Comparison of ENCODE assay signal across 21 cellular contexts in genomic region chr13:60679928-60680693, GRCh38.
DNase-seq lines count a peak whose midpoint lies in the region; ATAC-seq, FAIRE-seq and TF ChIP-seq lines count a peak whose summit lies in the region.
"Had no signal": no experiment of that assay in that cellular context is flagged by ENCODE, and none has a peak within 500 bp of the region (broad histone marks: within the 10 kb centered on the region; RNA-seq: fewer than 3 reads in every experiment).

No MANE protein-coding gene starts in this region.

- TF ChIP-seq RAD21 in GM12878 (IDR thresholded peaks at IDR 0.05; ENCODE audit: insufficient read depth, low read depth, low read length): no peak

- TF ChIP-seq CTCF in MCF 10A (IDR thresholded peaks at IDR 0.05; ENCODE audit: unreplicated experiment) (no peak), breast epithelium (IDR thresholded peaks at IDR 0.05) (no peak), GM12878 (IDR thresholded peaks at IDR 0.05 in 2 of 3, conservative IDR thresholded peaks at IDR 0.05 in 1 of 3; ENCODE audit: control insufficient read depth in 2 of 3, extremely low read depth in 1 of 3, insufficient read depth in 1 of 3, low read depth in 3 of 3, low read length in 3 of 3) (no peak)
- no peak for TF ChIP-seq CTCF in activated CD8-positive, alpha-beta T cell treated with anti-CD3 and anti-CD28 coated beads for 36 hours (IDR thresholded peaks at IDR 0.05)

- SMC1A ChIA-PET in GM12878 (lab: Charles Lee; ENCODE audit: uncharacterized antibody, unreplicated experiment): interaction anchor here (1.1 kb wide), 1 partner anchor 232 kb away, joined by 3 read pairs; no protein-coding TSS in a partner anchor

- H3K4me2 ChIP-seq in GM12878 (ENCODE audit: control insufficient read depth, insufficient read depth): no peak overlapping the region
- H3K4me2 ChIP-seq in mesendoderm (ENCODE audit: low read length): no peak overlapping the region
- H3K4me2 ChIP-seq: BLaER1, KMS-11 had no signal

- H3K23ac ChIP-seq in mesendoderm (ENCODE audit: low read length): no peak overlapping the region

- H3K27me3 ChIP-seq in breast epithelium (no peaks in the 10 kb centered on the region), GM12878 (replicated peaks in 1 of 2; ENCODE audit: control insufficient read depth in 2 of 2, insufficient read depth in 2 of 2, low read length in 1 of 2) (no peaks in the 10 kb centered on the region; a peak in 1 of 4 replicates), mesendoderm (ENCODE audit: insufficient read depth, low read length, poor library complexity) (no peaks in the 10 kb centered on the region)
- H3K27me3 ChIP-seq: BLaER1 had no signal

- H3K4me3 ChIP-seq in breast epithelium: no peak overlapping the region
- no peak overlapping the region for H3K4me3 ChIP-seq in GM12878
- H3K4me3 ChIP-seq in mesendoderm (ENCODE audit: low read length): no peak overlapping the region
- H3K4me3 ChIP-seq: BLaER1, SK-N-MC had no signal

- peaks cover 7% of the 10 kb centered on the region for H3K4me1 Mint-ChIP-seq in MCF 10A (ENCODE audit: insufficient read depth, unreplicated experiment)
- no peaks in the 10 kb centered on the region for H3K4me1 Mint-ChIP-seq in activated CD8-positive, alpha-beta T cell treated with anti-CD3 and anti-CD28 coated beads for 36 hours (ENCODE audit: low read depth)
- H3K4me1 Mint-ChIP-seq: CD8-positive, alpha-beta memory T cell had no signal

- H3K36me3 ChIP-seq in breast epithelium: no peaks in the 10 kb centered on the region
- H3K36me3 ChIP-seq in GM12878 (ENCODE audit: control insufficient read depth in 2 of 2, insufficient read depth in 2 of 2, low read length in 1 of 2): no peaks in the 10 kb centered on the region
- H3K36me3 ChIP-seq in mesendoderm (ENCODE audit: control insufficient read depth, insufficient read depth, low read length): no peaks in the 10 kb centered on the region
- H3K36me3 ChIP-seq: BLaER1 had no signal

- H3K9me3 Mint-ChIP-seq in MCF 10A (ENCODE audit: unreplicated experiment): no peaks in the 10 kb centered on the region
- no peaks in the 10 kb centered on the region for H3K9me3 Mint-ChIP-seq in activated CD8-positive, alpha-beta T cell treated with anti-CD3 and anti-CD28 coated beads for 36 hours
- H3K9me3 Mint-ChIP-seq: CD8-positive, alpha-beta memory T cell had no signal

- CTCF ChIA-PET in MCF 10A (lab: Yijun Ruan, JAX): interaction anchor here (0.6 to 1.2 kb wide), 2 partner anchors 73 to 1294 kb away, joined by 3 read pairs; no protein-coding TSS in a partner anchor
- CTCF ChIA-PET in GM12878 (lab: Yijun Ruan, JAX): interaction anchor here (0.7 kb wide), 1 partner anchor 53 kb away, joined by 3 read pairs; no protein-coding TSS in a partner anchor
- CTCF ChIA-PET in activated CD8-positive, alpha-beta T cell treated with anti-CD3 and anti-CD28 coated beads for 36 hours (lab: Charles Lee): no interaction called here

- RAD21 ChIA-PET in GM12878 (lab: Charles Lee; ENCODE audit: unreplicated experiment): no interaction called here

- no peak overlapping the region for H2BK120ac ChIP-seq in mesendoderm (ENCODE audit: low read depth, low read length)

- no peak overlapping the region for H3K56ac ChIP-seq in mesendoderm (ENCODE audit: low read length)

- H3K4me3 Mint-ChIP-seq in MCF 10A (ENCODE audit: unreplicated experiment): no peak overlapping the region
- H3K4me3 Mint-ChIP-seq in activated CD8-positive, alpha-beta T cell treated with anti-CD3 and anti-CD28 coated beads for 36 hours: no peak overlapping the region
- H3K4me3 Mint-ChIP-seq: CD8-positive, alpha-beta memory T cell had no signal

- TF ChIP-seq EP300 in GM12878 (IDR thresholded peaks at IDR 0.05; ENCODE audit: borderline replicate concordance in 1 of 2, control insufficient read depth in 1 of 2, low read depth in 2 of 2, low read length in 2 of 2): no peak

- H3K79me1 ChIP-seq in mesendoderm (ENCODE audit: low read length): no peaks in the 10 kb centered on the region

- H3K4me1 ChIP-seq in breast epithelium: no peaks in the 10 kb centered on the region
- no peaks in the 10 kb centered on the region for H3K4me1 ChIP-seq in GM12878 (ENCODE audit: control insufficient read depth, insufficient read depth, low read length)
- H3K4me1 ChIP-seq in mesendoderm (ENCODE audit: control insufficient read depth, low read depth, low read length): no peaks in the 10 kb centered on the region
- H3K4me1 ChIP-seq: BLaER1 had no signal

- H3K79me2 ChIP-seq in GM12878 (ENCODE audit: control insufficient read depth, insufficient read depth, low read length) (no peaks in the 10 kb centered on the region), mesendoderm (ENCODE audit: control insufficient read depth, insufficient read depth, low read length) (no peaks in the 10 kb centered on the region)

- H3K27ac ChIP-seq in breast epithelium: no peak overlapping the region
- no peak overlapping the region for H3K27ac ChIP-seq in GM12878 (ENCODE audit: control insufficient read depth, insufficient read depth)
- no peak overlapping the region for H3K27ac ChIP-seq in mesendoderm (ENCODE audit: low read depth, low read length)
- H3K27ac ChIP-seq: BLaER1, KMS-11, SK-N-MC had no signal

- H4K5ac ChIP-seq in mesendoderm (ENCODE audit: low read length): no peak overlapping the region

- TF ChIP-seq POLR2A in breast epithelium (IDR thresholded peaks at IDR 0.05) (no peak), GM12878 (IDR thresholded peaks at IDR 0.05; ENCODE audit: low read depth, low read length) (no peak)

- no peak for FAIRE-seq in GM12878 (lab: Jason Lieb, UNC)
- FAIRE-seq: D721Med, RCC 7860 had no signal

- no peak overlapping the region for H2AFZ ChIP-seq in GM12878 (ENCODE audit: control insufficient read depth, low read depth, low read length)

- no peak overlapping the region for H2BK5ac ChIP-seq in mesendoderm (ENCODE audit: low read length)

- POLR2A ChIA-PET in MCF 10A (lab: Yijun Ruan, JAX): interaction anchor here (0.6 kb wide), 1 partner anchor 8 kb away, joined by 3 read pairs; no protein-coding TSS in a partner anchor
- POLR2A ChIA-PET in GM12878 (lab: Charles Lee): no interaction called here
- POLR2A ChIA-PET in activated CD8-positive, alpha-beta T cell treated with anti-CD3 and anti-CD28 coated beads for 36 hours (lab: Charles Lee): no interaction called here

- no peaks in the 10 kb centered on the region for H3K27me3 Mint-ChIP-seq in MCF 10A (ENCODE audit: insufficient read depth, unreplicated experiment)
- no peaks in the 10 kb centered on the region for H3K27me3 Mint-ChIP-seq in activated CD8-positive, alpha-beta T cell treated with anti-CD3 and anti-CD28 coated beads for 36 hours
- H3K27me3 Mint-ChIP-seq: CD8-positive, alpha-beta memory T cell had no signal

- H3K9me3 ChIP-seq in breast epithelium: no peaks in the 10 kb centered on the region
- no peaks in the 10 kb centered on the region for H3K9me3 ChIP-seq in GM12878 (replicated peaks; ENCODE audit: control insufficient read depth, insufficient read depth, low read length)
- H3K9me3 ChIP-seq: BLaER1 had no signal

- no peak overlapping the region for H3K4ac ChIP-seq in mesendoderm (ENCODE audit: low read depth, low read length)

- peaks cover 5% of the 10 kb centered on the region for H3K36me3 Mint-ChIP-seq in MCF 10A (ENCODE audit: insufficient read depth, unreplicated experiment)
- no peaks in the 10 kb centered on the region for H3K36me3 Mint-ChIP-seq in activated CD8-positive, alpha-beta T cell treated with anti-CD3 and anti-CD28 coated beads for 36 hours (ENCODE audit: low read depth)
- H3K36me3 Mint-ChIP-seq: CD8-positive, alpha-beta memory T cell had no signal

- no peak overlapping the region for H2AK5ac ChIP-seq in mesendoderm (ENCODE audit: low read length)

- no peaks in the 10 kb centered on the region for H4K20me1 ChIP-seq in GM12878 (ENCODE audit: control insufficient read depth, insufficient read depth)
- H4K20me1 ChIP-seq: BLaER1 had no signal

- WGBS in GM12878 (ENCODE audit: insufficient coverage, insufficient replicate concordance, low lambda C conversion rate, missing lambda C conversion rate): 32% methylated on average over 5 of the region's 5 CpGs
- no CpG with 5 or more reads among the region's 5 CpGs for WGBS in mesendoderm (ENCODE audit: extremely low coverage, insufficient coverage, low lambda C conversion rate)

- in situ Hi-C loops in GM12878 (cut with MboI): no loop called here

- DNase-seq in MCF 10A (ENCODE audit: unreplicated experiment) (peak; percentile 23), breast epithelium (ENCODE audit: low spot score in 2 of 2) (no peak), NCI-H69 (lab: John Stamatoyannopoulos, UW) (peak; percentile 48), GM12878 (ENCODE audit: low read depth, low spot score) (no peak), mesendoderm (peak; percentile 9), DMS153 treated with DMSO at 0.1 percent for 48 hours (lab: John Stamatoyannopoulos, UW; ENCODE audit: unreplicated experiment) (no peak), T-helper 2 cell (no peak)
- no peak for DNase-seq in activated CD8-positive, alpha-beta T cell treated with anti-CD3 and anti-CD28 coated beads for 36 hours
- DNase-seq: CD8-positive, alpha-beta memory T cell; GF-D8; H7; MM.1S; NCI-H1105; NCI-H1694 treated with DMSO at 0.1 percent for 48 hours; NCI-H774; Right ventricle myocardium superior had no signal

- H3K9ac ChIP-seq in GM12878 (ENCODE audit: control insufficient read depth, insufficient read depth, low read length) (no peak overlapping the region), mesendoderm (ENCODE audit: low read length) (no peak overlapping the region)
- H3K9ac ChIP-seq: BLaER1, KMS-11 had no signal

- H2BK15ac ChIP-seq in mesendoderm (replicated peaks; ENCODE audit: low read depth): no peak overlapping the region

- no peak overlapping the region for H4K8ac ChIP-seq in mesendoderm (ENCODE audit: low read depth, low read length)

- intact Hi-C loops in MCF 10A (cut with micrococcal nuclease): no loop called here
- intact Hi-C loops in breast epithelium (cut with DNase I; ENCODE audit: low total_unique reads): no loop called here
- intact Hi-C loops in GM12878 (cut with micrococcal nuclease; ENCODE audit: unreplicated experiment): no loop called here
- intact Hi-C loops in activated CD8-positive, alpha-beta T cell treated with anti-CD3 and anti-CD28 coated beads for 36 hours (cut with micrococcal nuclease): no loop called here

- BruUV-seq in MCF 10A (replicated peaks; lab: Mats Ljungman, UMichigan): no TSS peak
- BruUV-seq in GM12878 (replicated peaks; lab: Mats Ljungman, UMichigan): no TSS peak

- peak; percentile 27; the same call in 1 of the 3 replicates for ATAC-seq in GM12878
- no peak for ATAC-seq in activated CD8-positive, alpha-beta T cell treated with anti-CD3 and anti-CD28 coated beads for 36 hours

- H3K27ac Mint-ChIP-seq in MCF 10A (ENCODE audit: low read depth, unreplicated experiment): no peak overlapping the region
- no peak overlapping the region for H3K27ac Mint-ChIP-seq in activated CD8-positive, alpha-beta T cell treated with anti-CD3 and anti-CD28 coated beads for 36 hours
- H3K27ac Mint-ChIP-seq: CD8-positive, alpha-beta memory T cell had no signal

- no peak overlapping the region for H3K18ac ChIP-seq in mesendoderm (ENCODE audit: low read length)

TF ChIP-seq in GM12878, 131 proteins besides CTCF, POLR2A, EP300 and RAD21 (continues in another document):
- TF ChIP-seq BHLHE40 (IDR thresholded peaks at IDR 0.05; ENCODE audit: borderline replicate concordance in 1 of 2, low read depth in 2 of 2, low read length in 1 of 2): no peak

Comparison
In these comparisons a context has a peak if more than half of its experiments do, and no peak if none do; other contexts are left out.
1. DNase-seq: peak in MCF 10A (single experiment), NCI-H69 (single experiment) and mesendoderm (single experiment); none in breast epithelium (0 of 2), GM12878 (single experiment), DMS153 treated with DMSO at 0.1 percent for 48 hours (single experiment), activated CD8-positive, alpha-beta T cell treated with anti-CD3 and anti-CD28 coated beads for 36 hours (single experiment) and T-helper 2 cell (0 of 5).